ENCODE assay signal across 1 cellular context in the genomic region with DNA sequence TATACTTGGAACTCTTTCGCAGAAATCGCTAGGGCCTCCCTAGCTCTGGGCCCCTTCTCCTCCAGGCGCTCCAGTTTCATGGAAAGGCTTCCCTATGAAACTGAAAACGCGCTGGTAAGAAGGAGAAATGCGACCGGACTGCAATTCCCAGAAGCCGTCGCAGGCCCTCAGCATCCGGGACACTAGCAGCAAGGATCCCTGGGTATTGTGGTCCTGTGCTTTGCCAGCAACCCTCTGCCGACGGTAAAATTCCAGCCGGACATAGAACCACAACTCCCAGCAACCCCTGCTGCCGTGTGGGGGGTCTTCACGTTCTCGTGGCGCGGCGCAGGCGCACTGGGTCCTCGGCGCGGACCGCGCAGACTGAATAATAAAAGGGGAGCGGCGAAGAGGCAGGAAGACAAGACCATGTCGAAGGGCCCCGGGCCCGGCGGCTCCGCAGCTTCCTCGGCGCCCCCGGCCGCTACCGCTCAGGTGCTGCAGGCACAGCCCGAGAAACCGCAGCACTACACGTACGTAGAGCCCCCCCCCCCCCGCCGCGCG.
A peak's percentile ranks its signal among the peaks of the same experiment; 100 is the strongest.
TF ChIP-seq lines count a peak whose summit lies in the region.

A gene with protein sequence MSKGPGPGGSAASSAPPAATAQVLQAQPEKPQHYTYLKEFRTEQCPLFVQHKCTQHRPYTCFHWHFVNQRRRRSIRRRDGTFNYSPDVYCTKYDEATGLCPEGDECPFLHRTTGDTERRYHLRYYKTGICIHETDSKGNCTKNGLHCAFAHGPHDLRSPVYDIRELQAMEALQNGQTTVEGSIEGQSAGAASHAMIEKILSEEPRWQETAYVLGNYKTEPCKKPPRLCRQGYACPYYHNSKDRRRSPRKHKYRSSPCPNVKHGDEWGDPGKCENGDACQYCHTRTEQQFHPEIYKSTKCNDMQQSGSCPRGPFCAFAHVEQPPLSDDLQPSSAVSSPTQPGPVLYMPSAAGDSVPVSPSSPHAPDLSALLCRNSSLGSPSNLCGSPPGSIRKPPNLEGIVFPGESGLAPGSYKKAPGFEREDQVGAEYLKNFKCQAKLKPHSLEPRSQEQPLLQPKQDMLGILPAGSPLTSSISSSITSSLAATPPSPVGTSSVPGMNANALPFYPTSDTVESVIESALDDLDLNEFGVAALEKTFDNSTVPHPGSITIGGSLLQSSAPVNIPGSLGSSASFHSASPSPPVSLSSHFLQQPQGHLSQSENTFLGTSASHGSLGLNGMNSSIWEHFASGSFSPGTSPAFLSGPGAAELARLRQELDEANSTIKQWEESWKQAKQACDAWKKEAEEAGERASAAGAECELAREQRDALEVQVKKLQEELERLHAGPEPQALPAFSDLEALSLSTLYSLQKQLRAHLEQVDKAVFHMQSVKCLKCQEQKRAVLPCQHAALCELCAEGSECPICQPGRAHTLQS (plus strand): TSS at position 334 of the 543 bp plus-strand sequence. CDS start 75 bp downstream, at position 409.

TF ChIP-seq in HepG2, 621 proteins besides CTCF, POLR2A, EP300 and RAD21 (continued from another document):
- TF ChIP-seq, protein P1, sequence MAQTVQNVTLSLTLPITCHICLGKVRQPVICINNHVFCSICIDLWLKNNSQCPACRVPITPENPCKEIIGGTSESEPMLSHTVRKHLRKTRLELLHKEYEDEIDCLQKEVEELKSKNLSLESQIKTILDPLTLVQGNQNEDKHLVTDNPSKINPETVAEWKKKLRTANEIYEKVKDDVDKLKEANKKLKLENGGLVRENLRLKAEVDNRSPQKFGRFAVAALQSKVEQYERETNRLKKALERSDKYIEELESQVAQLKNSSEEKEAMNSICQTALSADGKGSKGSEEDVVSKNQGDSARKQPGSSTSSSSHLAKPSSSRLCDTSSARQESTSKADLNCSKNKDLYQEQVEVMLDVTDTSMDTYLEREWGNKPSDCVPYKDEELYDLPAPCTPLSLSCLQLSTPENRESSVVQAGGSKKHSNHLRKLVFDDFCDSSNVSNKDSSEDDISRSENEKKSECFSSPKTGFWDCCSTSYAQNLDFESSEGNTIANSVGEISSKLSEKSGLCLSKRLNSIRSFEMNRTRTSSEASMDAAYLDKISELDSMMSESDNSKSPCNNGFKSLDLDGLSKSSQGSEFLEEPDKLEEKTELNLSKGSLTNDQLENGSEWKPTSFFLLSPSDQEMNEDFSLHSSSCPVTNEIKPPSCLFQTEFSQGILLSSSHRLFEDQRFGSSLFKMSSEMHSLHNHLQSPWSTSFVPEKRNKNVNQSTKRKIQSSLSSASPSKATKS (CRISPR knock-in tag; IDR thresholded peaks at IDR 0.05): no peak
- TF ChIP-seq NFKBIZ (CRISPR knock-in tag; IDR thresholded peaks at IDR 0.05) (no peak), DNMT3B (CRISPR knock-in tag; conservative IDR thresholded peaks at IDR 0.05) (no peak; the same call in 1 of the 2 replicates), ZNF326 (CRISPR knock-in tag; IDR thresholded peaks at IDR 0.05; ENCODE audit: borderline replicate concordance) (no peak), BCL6 (CRISPR knock-in tag; IDR thresholded peaks at IDR 0.05) (peak; percentile 52; the same call in 1 of the 2 replicates), U2AF1 (optimal IDR thresholded peaks at IDR 0.05; ENCODE audit: low read depth, low read length) (no peak), SRF (IDR thresholded peaks at IDR 0.05; ENCODE audit: low read depth, low read length) (0 out of 2 replicates have a peak, but pooled peaks have one; percentile 20)
- TF ChIP-seq, protein P2, sequence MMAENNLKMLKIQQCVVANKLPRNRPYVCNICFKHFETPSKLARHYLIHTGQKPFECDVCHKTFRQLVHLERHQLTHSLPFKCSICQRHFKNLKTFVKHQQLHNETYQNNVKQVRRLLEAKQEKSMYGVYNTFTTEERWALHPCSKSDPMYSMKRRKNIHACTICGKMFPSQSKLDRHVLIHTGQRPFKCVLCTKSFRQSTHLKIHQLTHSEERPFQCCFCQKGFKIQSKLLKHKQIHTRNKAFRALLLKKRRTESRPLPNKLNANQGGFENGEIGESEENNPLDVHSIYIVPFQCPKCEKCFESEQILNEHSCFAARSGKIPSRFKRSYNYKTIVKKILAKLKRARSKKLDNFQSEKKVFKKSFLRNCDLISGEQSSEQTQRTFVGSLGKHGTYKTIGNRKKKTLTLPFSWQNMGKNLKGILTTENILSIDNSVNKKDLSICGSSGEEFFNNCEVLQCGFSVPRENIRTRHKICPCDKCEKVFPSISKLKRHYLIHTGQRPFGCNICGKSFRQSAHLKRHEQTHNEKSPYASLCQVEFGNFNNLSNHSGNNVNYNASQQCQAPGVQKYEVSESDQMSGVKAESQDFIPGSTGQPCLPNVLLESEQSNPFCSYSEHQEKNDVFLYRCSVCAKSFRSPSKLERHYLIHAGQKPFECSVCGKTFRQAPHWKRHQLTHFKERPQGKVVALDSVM (CRISPR knock-in tag; IDR thresholded peaks at IDR 0.05): 0 out of 2 replicates have a peak, but pooled peaks have one; percentile 13
- TF ChIP-seq, protein P3, sequence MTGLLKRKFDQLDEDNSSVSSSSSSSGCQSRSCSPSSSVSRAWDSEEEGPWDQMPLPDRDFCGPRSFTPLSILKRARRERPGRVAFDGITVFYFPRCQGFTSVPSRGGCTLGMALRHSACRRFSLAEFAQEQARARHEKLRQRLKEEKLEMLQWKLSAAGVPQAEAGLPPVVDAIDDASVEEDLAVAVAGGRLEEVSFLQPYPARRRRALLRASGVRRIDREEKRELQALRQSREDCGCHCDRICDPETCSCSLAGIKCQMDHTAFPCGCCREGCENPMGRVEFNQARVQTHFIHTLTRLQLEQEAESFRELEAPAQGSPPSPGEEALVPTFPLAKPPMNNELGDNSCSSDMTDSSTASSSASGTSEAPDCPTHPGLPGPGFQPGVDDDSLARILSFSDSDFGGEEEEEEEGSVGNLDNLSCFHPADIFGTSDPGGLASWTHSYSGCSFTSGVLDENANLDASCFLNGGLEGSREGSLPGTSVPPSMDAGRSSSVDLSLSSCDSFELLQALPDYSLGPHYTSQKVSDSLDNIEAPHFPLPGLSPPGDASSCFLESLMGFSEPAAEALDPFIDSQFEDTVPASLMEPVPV (CRISPR knock-in tag; IDR thresholded peaks at IDR 0.05): peak; percentile 93; the same call in 1 of the 2 replicates
- TF ChIP-seq, protein P4, sequence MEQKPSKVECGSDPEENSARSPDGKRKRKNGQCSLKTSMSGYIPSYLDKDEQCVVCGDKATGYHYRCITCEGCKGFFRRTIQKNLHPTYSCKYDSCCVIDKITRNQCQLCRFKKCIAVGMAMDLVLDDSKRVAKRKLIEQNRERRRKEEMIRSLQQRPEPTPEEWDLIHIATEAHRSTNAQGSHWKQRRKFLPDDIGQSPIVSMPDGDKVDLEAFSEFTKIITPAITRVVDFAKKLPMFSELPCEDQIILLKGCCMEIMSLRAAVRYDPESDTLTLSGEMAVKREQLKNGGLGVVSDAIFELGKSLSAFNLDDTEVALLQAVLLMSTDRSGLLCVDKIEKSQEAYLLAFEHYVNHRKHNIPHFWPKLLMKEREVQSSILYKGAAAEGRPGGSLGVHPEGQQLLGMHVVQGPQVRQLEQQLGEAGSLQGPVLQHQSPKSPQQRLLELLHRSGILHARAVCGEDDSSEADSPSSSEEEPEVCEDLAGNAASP (CRISPR knock-in tag; IDR thresholded peaks at IDR 0.05; ENCODE audit: borderline replicate concordance): peak; percentile 20; the same call in 1 of the 2 replicates
- TF ChIP-seq, protein P5, sequence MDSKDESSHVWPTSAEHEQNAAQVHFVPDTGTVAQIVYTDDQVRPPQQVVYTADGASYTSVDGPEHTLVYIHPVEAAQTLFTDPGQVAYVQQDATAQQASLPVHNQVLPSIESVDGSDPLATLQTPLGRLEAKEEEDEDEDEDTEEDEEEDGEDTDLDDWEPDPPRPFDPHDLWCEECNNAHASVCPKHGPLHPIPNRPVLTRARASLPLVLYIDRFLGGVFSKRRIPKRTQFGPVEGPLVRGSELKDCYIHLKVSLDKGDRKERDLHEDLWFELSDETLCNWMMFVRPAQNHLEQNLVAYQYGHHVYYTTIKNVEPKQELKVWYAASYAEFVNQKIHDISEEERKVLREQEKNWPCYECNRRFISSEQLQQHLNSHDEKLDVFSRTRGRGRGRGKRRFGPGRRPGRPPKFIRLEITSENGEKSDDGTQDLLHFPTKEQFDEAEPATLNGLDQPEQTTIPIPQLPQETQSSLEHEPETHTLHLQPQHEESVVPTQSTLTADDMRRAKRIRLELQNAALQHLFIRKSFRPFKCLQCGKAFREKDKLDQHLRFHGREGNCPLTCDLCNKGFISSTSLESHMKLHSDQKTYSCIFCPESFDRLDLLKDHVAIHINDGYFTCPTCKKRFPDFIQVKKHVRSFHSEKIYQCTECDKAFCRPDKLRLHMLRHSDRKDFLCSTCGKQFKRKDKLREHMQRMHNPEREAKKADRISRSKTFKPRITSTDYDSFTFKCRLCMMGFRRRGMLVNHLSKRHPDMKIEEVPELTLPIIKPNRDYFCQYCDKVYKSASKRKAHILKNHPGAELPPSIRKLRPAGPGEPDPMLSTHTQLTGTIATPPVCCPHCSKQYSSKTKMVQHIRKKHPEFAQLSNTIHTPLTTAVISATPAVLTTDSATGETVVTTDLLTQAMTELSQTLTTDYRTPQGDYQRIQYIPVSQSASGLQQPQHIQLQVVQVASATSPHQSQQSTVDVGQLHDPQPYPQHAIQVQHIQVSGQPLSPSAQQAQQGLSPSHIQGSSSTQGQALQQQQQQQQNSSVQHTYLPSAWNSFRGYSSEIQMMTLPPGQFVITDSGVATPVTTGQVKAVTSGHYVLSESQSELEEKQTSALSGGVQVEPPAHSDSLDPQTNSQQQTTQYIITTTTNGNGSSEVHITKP (CRISPR knock-in tag; IDR thresholded peaks at IDR 0.05; ENCODE audit: low read depth): 0 out of 2 replicates have a peak, but pooled peaks have one; percentile 53
- TF ChIP-seq, protein P6, sequence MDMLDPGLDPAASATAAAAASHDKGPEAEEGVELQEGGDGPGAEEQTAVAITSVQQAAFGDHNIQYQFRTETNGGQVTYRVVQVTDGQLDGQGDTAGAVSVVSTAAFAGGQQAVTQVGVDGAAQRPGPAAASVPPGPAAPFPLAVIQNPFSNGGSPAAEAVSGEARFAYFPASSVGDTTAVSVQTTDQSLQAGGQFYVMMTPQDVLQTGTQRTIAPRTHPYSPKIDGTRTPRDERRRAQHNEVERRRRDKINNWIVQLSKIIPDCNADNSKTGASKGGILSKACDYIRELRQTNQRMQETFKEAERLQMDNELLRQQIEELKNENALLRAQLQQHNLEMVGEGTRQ (IDR thresholded peaks at IDR 0.05; ENCODE audit: low read depth, low read length): no peak
- TF ChIP-seq, protein P6 (CRISPR knock-in tag; IDR thresholded peaks at IDR 0.05; ENCODE audit: borderline replicate concordance): no peak
- TF ChIP-seq, protein P7, sequence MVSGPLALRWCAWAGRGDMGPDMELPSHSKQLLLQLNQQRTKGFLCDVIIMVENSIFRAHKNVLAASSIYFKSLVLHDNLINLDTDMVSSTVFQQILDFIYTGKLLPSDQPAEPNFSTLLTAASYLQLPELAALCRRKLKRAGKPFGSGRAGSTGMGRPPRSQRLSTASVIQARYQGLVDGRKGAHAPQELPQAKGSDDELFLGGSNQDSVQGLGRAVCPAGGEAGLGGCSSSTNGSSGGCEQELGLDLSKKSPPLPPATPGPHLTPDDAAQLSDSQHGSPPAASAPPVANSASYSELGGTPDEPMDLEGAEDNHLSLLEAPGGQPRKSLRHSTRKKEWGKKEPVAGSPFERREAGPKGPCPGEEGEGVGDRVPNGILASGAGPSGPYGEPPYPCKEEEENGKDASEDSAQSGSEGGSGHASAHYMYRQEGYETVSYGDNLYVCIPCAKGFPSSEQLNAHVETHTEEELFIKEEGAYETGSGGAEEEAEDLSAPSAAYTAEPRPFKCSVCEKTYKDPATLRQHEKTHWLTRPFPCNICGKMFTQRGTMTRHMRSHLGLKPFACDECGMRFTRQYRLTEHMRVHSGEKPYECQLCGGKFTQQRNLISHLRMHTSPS (CRISPR knock-in tag; IDR thresholded peaks at IDR 0.05; ENCODE audit: low read depth): peak; percentile 32; the same call in 1 of the 2 replicates
- TF ChIP-seq, protein P8, sequence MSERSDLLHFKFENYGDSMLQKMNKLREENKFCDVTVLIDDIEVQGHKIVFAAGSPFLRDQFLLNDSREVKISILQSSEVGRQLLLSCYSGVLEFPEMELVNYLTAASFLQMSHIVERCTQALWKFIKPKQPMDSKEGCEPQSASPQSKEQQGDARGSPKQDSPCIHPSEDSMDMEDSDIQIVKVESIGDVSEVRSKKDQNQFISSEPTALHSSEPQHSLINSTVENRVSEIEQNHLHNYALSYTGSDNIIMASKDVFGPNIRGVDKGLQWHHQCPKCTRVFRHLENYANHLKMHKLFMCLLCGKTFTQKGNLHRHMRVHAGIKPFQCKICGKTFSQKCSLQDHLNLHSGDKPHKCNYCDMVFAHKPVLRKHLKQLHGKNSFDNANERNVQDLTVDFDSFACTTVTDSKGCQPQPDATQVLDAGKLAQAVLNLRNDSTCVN (CRISPR knock-in tag; IDR thresholded peaks at IDR 0.05; ENCODE audit: borderline replicate concordance): 0 out of 2 replicates have a peak, but pooled peaks have one; percentile 14
